ENCODE assay signal across 9 cellular contexts in genomic region chr17:139401-140205, GRCh38. TPM values are rescaled to one million over a fixed set of nuclear protein-coding genes. Genes with fewer than 3 reads are reported as not detected.
"Had no signal": no experiment of that assay in that cellular context is flagged by ENCODE, and none has a peak within 500 bp of the region (broad histone marks: within the 10 kb centered on the region; RNA-seq: fewer than 3 reads in every experiment).

No MANE protein-coding gene starts in this region.

RNA-seq across cellular contexts. Expression of gene SCGB1C2, which starts 2.2 kb away (rescaled TPM):
- total RNA-seq: activated T-helper 1 cell treated with anti-CD3 and anti-CD28 coated beads, Interleukin-12 subunit alpha, Interleukin-12 subunit beta, Interleukin-2, Interleukin-4 antibody, amounts not matched to agents 30 ng/mL and 10 ng/mL and 1 ng/mL, durations not matched to agents 14 hours and 24 hours and 36 hours; adrenal gland; colonic mucosa; esophagus muscularis mucosa; kidney epithelial cell; lower leg skin; posterior vena cava; SJSA1; vagina had no signal
- polyA plus RNA-seq: adrenal gland had no signal

RNA-seq across cellular contexts. Expression of gene DOC2B, which starts 41.8 kb away (rescaled TPM):
- total RNA-seq: SJSA1 had no signal
